Comparison of ENCODE assay signal across 1 cellular context in the genomic region with DNA sequence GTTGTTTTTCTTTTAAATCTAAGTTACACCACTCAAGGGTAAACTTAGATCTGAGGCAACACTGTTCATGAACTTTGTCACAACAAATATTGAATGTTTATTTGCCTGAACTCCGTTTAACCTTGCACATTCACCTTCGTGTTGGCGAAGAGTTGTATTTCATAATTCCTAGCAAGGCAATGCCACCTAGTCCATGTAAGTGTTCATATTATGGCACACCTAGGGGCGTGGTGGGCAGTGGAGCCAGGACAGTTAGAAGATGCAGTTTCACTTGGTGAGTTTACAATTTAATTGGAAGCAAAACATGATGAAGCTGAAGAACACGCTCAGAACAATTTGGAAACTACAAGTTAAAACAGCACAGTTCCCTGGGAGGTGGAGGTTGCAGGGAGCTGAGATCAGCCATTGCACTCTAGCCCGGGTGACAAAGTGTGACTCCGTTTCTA.
TF ChIP-seq lines count a peak whose summit lies in the region.

No MANE protein-coding gene starts in this region.

TF ChIP-seq in HepG2, 621 proteins besides CTCF, POLR2A, EP300 and RAD21 (continued from another document and continues in another):
- TF ChIP-seq, protein P1, sequence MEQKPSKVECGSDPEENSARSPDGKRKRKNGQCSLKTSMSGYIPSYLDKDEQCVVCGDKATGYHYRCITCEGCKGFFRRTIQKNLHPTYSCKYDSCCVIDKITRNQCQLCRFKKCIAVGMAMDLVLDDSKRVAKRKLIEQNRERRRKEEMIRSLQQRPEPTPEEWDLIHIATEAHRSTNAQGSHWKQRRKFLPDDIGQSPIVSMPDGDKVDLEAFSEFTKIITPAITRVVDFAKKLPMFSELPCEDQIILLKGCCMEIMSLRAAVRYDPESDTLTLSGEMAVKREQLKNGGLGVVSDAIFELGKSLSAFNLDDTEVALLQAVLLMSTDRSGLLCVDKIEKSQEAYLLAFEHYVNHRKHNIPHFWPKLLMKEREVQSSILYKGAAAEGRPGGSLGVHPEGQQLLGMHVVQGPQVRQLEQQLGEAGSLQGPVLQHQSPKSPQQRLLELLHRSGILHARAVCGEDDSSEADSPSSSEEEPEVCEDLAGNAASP (CRISPR knock-in tag; IDR thresholded peaks at IDR 0.05; ENCODE audit: borderline replicate concordance), result peak; percentile 88
- TF ChIP-seq NAIF1 (CRISPR knock-in tag; IDR thresholded peaks at IDR 0.05; ENCODE audit: borderline replicate concordance) (no peak), BCL6 (CRISPR knock-in tag; IDR thresholded peaks at IDR 0.05) (peak; percentile 98), ARHGAP35 (CRISPR knock-in tag; IDR thresholded peaks at IDR 0.05; ENCODE audit: borderline replicate concordance) (no peak), SSRP1 (CRISPR knock-in tag; IDR thresholded peaks at IDR 0.05) (peak; percentile 20; the same call in 1 of the 2 replicates), GATA4 (IDR thresholded peaks at IDR 0.05; ENCODE audit: borderline replicate concordance, low read depth) (peak; percentile 77; the same call in 1 of the 2 replicates), ZNF724P (CRISPR knock-in tag; IDR thresholded peaks at IDR 0.05; ENCODE audit: borderline replicate concordance) (no peak), SPEN (CRISPR knock-in tag; IDR thresholded peaks at IDR 0.05; ENCODE audit: low read depth) (peak; percentile 58; the same call in 1 of the 2 replicates), BRCA1 (CRISPR knock-in tag; IDR thresholded peaks at IDR 0.05) (no peak), SMC3 (IDR thresholded peaks at IDR 0.05; ENCODE audit: low read length) (peak; percentile 34; the same call in 1 of the 2 replicates), ZNF468 (CRISPR knock-in tag; IDR thresholded peaks at IDR 0.05) (no peak), ZNF367 (CRISPR knock-in tag; IDR thresholded peaks at IDR 0.05; ENCODE audit: borderline replicate concordance) (no peak), ZEB1 (IDR thresholded peaks at IDR 0.05; ENCODE audit: insufficient replicate concordance, low read depth) (peak; percentile 57), ATF7-NPFF (CRISPR knock-in tag; IDR thresholded peaks at IDR 0.05; ENCODE audit: low read depth) (no peak), ZBTB38 (CRISPR knock-in tag; IDR thresholded peaks at IDR 0.05) (no peak), HNRNPUL1 (IDR thresholded peaks at IDR 0.05; ENCODE audit: low read depth, low read length) (no peak), NCOA5 (CRISPR knock-in tag; IDR thresholded peaks at IDR 0.05) (no peak), HOXA9 (CRISPR knock-in tag; IDR thresholded peaks at IDR 0.05; ENCODE audit: borderline replicate concordance) (no peak), ZNF264 (CRISPR knock-in tag; IDR thresholded peaks at IDR 0.05) (0 out of 2 replicates have a peak, but pooled peaks have one; percentile 55), MLLT10 (CRISPR knock-in tag; IDR thresholded peaks at IDR 0.05) (no peak), HCFC1 (IDR thresholded peaks at IDR 0.05; ENCODE audit: low read depth, low read length) (no peak), GLI4 (CRISPR knock-in tag; IDR thresholded peaks at IDR 0.05; ENCODE audit: borderline replicate concordance) (no peak), ZKSCAN1 (IDR thresholded peaks at IDR 0.05; ENCODE audit: low read length) (no peak), NKX3-1 (CRISPR knock-in tag; IDR thresholded peaks at IDR 0.05) (no peak; the same call in 1 of the 2 replicates), CHD2 (IDR thresholded peaks at IDR 0.05; ENCODE audit: low read depth, low read length) (no peak), ZNF496 (CRISPR knock-in tag; IDR thresholded peaks at IDR 0.05; ENCODE audit: insufficient replicate concordance) (no peak), ZFP1 (CRISPR knock-in tag; IDR thresholded peaks at IDR 0.05) (peak; percentile 81), POGZ (CRISPR knock-in tag; IDR thresholded peaks at IDR 0.05) (peak; percentile 80), TCF7L2 (IDR thresholded peaks at IDR 0.05; ENCODE audit: low read depth, low read length) (peak; percentile 33; the same call in 1 of the 2 replicates), KAT2B (IDR thresholded peaks at IDR 0.05; ENCODE audit: borderline replicate concordance, low read depth, low read length) (no peak), MIER2 (CRISPR knock-in tag; IDR thresholded peaks at IDR 0.05) (peak; percentile 75), SYNCRIP (IDR thresholded peaks at IDR 0.05; ENCODE audit: insufficient read depth, low read depth, low read length) (no peak), HNRNPL (IDR thresholded peaks at IDR 0.05; ENCODE audit: low read depth, low read length) (0 out of 2 replicates have a peak, but pooled peaks have one; percentile 29), CCDC6 (CRISPR knock-in tag; IDR thresholded peaks at IDR 0.05) (no peak), SMARCC2 (IDR thresholded peaks at IDR 0.05) (0 out of 2 replicates have a peak, but pooled peaks have one; percentile 57), ZNF12 (CRISPR knock-in tag; IDR thresholded peaks at IDR 0.05) (0 out of 2 replicates have a peak, but pooled peaks have one; percentile 32), ZSCAN30 (CRISPR knock-in tag; IDR thresholded peaks at IDR 0.05) (no peak), RAD51 (IDR thresholded peaks at IDR 0.05; ENCODE audit: borderline replicate concordance) (no peak), ZNF777 (CRISPR knock-in tag; IDR thresholded peaks at IDR 0.05) (no peak), SOX13 (IDR thresholded peaks at IDR 0.05) (peak; percentile 55; the same call in 1 of the 2 replicates), SOX13 (CRISPR knock-in tag; conservative IDR thresholded peaks at IDR 0.05 in 1 of 2, IDR thresholded peaks at IDR 0.05 in 1 of 2) (peak in 1 of 2 experiments; percentile 92; a peak in 2 of 4 replicates), ZNF431 (CRISPR knock-in tag; IDR thresholded peaks at IDR 0.05; ENCODE audit: borderline replicate concordance, low read depth) (no peak), RFX3 (CRISPR knock-in tag; IDR thresholded peaks at IDR 0.05) (no peak), FOXM1 (CRISPR knock-in tag; IDR thresholded peaks at IDR 0.05) (no peak), ZNF678 (CRISPR knock-in tag; IDR thresholded peaks at IDR 0.05) (no peak), ZMYM4 (CRISPR knock-in tag; IDR thresholded peaks at IDR 0.05) (peak; percentile 93), ZBTB3 (CRISPR knock-in tag; IDR thresholded peaks at IDR 0.05; ENCODE audit: borderline replicate concordance, low read depth) (0 out of 2 replicates have a peak, but pooled peaks have one; percentile 50), FOXK2 (IDR thresholded peaks at IDR 0.05) (no peak), MZF1 (CRISPR knock-in tag; IDR thresholded peaks at IDR 0.05; ENCODE audit: borderline replicate concordance) (peak; percentile 33; the same call in 1 of the 2 replicates), MATR3 (CRISPR knock-in tag; IDR thresholded peaks at IDR 0.05) (no peak), ZNF317 (CRISPR knock-in tag; IDR thresholded peaks at IDR 0.05) (no peak), ZNF180 (CRISPR knock-in tag; IDR thresholded peaks at IDR 0.05; ENCODE audit: borderline replicate concordance, low read depth) (no peak), YEATS4 (CRISPR knock-in tag; IDR thresholded peaks at IDR 0.05; ENCODE audit: borderline replicate concordance) (peak; percentile 69; the same call in 1 of the 2 replicates), SKI (IDR thresholded peaks at IDR 0.05; ENCODE audit: partially characterized antibody) (peak; percentile 93), CEBPB (IDR thresholded peaks at IDR 0.05; ENCODE audit: borderline replicate concordance, low read depth, low read length) (peak; percentile 93), ZC3H4 (CRISPR knock-in tag; IDR thresholded peaks at IDR 0.05; ENCODE audit: borderline replicate concordance) (no peak), MAFK (conservative IDR thresholded peaks at IDR 0.05 in 1 of 2, IDR thresholded peaks at IDR 0.05 in 1 of 2; ENCODE audit: low read length in 2 of 2) (no peak), ZMYM3 (CRISPR knock-in tag; IDR thresholded peaks at IDR 0.05) (peak; percentile 74), SOX6 (IDR thresholded peaks at IDR 0.05) (no peak), SOX6 (CRISPR knock-in tag; IDR thresholded peaks at IDR 0.05) (peak; percentile 89), HNRNPK (IDR thresholded peaks at IDR 0.05; ENCODE audit: low read depth, low read length, poor library complexity, severe bottlenecking) (no peak)
- TF ChIP-seq, protein P2, sequence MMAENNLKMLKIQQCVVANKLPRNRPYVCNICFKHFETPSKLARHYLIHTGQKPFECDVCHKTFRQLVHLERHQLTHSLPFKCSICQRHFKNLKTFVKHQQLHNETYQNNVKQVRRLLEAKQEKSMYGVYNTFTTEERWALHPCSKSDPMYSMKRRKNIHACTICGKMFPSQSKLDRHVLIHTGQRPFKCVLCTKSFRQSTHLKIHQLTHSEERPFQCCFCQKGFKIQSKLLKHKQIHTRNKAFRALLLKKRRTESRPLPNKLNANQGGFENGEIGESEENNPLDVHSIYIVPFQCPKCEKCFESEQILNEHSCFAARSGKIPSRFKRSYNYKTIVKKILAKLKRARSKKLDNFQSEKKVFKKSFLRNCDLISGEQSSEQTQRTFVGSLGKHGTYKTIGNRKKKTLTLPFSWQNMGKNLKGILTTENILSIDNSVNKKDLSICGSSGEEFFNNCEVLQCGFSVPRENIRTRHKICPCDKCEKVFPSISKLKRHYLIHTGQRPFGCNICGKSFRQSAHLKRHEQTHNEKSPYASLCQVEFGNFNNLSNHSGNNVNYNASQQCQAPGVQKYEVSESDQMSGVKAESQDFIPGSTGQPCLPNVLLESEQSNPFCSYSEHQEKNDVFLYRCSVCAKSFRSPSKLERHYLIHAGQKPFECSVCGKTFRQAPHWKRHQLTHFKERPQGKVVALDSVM (CRISPR knock-in tag; IDR thresholded peaks at IDR 0.05), result peak; percentile 22; the same call in 1 of the 2 replicates
- TF ChIP-seq, protein P3, sequence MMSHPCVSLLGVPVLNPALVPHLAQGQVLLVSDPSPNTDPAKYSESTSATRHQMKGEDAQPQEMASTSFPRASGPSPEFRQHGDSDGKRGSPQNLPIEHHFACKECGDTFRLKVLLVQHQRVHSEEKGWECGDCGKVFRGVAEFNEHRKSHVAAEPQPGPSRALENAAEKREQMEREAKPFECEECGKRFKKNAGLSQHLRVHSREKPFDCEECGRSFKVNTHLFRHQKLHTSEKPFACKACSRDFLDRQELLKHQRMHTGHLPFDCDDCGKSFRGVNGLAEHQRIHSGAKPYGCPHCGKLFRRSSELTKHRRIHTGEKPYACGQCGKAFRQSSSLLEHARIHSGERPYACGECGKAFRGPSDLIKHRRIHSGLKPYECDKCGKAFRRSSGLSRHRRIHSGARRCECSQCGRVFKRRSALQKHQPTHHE (CRISPR knock-in tag; IDR thresholded peaks at IDR 0.05; ENCODE audit: borderline replicate concordance), result no peak
- TF ChIP-seq, protein P4, sequence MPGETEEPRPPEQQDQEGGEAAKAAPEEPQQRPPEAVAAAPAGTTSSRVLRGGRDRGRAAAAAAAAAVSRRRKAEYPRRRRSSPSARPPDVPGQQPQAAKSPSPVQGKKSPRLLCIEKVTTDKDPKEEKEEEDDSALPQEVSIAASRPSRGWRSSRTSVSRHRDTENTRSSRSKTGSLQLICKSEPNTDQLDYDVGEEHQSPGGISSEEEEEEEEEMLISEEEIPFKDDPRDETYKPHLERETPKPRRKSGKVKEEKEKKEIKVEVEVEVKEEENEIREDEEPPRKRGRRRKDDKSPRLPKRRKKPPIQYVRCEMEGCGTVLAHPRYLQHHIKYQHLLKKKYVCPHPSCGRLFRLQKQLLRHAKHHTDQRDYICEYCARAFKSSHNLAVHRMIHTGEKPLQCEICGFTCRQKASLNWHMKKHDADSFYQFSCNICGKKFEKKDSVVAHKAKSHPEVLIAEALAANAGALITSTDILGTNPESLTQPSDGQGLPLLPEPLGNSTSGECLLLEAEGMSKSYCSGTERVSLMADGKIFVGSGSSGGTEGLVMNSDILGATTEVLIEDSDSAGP (CRISPR knock-in tag; IDR thresholded peaks at IDR 0.05; ENCODE audit: borderline replicate concordance), result no peak
- TF ChIP-seq, protein P5, sequence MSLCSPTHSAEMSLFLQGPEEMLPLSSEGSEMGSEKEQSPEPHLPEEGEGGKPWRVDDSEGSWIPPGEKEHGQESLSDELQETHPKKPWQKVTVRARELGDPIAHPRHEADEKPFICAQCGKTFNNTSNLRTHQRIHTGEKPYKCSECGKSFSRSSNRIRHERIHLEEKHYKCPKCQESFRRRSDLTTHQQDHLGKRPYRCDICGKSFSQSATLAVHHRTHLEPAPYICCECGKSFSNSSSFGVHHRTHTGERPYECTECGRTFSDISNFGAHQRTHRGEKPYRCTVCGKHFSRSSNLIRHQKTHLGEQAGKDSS (CRISPR knock-in tag; IDR thresholded peaks at IDR 0.05; ENCODE audit: borderline replicate concordance, low read depth), result no peak
- TF ChIP-seq, protein P6, sequence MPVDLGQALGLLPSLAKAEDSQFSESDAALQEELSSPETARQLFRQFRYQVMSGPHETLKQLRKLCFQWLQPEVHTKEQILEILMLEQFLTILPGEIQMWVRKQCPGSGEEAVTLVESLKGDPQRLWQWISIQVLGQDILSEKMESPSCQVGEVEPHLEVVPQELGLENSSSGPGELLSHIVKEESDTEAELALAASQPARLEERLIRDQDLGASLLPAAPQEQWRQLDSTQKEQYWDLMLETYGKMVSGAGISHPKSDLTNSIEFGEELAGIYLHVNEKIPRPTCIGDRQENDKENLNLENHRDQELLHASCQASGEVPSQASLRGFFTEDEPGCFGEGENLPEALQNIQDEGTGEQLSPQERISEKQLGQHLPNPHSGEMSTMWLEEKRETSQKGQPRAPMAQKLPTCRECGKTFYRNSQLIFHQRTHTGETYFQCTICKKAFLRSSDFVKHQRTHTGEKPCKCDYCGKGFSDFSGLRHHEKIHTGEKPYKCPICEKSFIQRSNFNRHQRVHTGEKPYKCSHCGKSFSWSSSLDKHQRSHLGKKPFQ (CRISPR knock-in tag; IDR thresholded peaks at IDR 0.05; ENCODE audit: insufficient replicate concordance), result no peak
- TF ChIP-seq, protein P7, sequence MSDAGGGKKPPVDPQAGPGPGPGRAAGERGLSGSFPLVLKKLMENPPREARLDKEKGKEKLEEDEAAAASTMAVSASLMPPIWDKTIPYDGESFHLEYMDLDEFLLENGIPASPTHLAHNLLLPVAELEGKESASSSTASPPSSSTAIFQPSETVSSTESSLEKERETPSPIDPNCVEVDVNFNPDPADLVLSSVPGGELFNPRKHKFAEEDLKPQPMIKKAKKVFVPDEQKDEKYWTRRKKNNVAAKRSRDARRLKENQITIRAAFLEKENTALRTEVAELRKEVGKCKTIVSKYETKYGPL (CRISPR knock-in tag; IDR thresholded peaks at IDR 0.05), result no peak
- TF ChIP-seq, protein P8, sequence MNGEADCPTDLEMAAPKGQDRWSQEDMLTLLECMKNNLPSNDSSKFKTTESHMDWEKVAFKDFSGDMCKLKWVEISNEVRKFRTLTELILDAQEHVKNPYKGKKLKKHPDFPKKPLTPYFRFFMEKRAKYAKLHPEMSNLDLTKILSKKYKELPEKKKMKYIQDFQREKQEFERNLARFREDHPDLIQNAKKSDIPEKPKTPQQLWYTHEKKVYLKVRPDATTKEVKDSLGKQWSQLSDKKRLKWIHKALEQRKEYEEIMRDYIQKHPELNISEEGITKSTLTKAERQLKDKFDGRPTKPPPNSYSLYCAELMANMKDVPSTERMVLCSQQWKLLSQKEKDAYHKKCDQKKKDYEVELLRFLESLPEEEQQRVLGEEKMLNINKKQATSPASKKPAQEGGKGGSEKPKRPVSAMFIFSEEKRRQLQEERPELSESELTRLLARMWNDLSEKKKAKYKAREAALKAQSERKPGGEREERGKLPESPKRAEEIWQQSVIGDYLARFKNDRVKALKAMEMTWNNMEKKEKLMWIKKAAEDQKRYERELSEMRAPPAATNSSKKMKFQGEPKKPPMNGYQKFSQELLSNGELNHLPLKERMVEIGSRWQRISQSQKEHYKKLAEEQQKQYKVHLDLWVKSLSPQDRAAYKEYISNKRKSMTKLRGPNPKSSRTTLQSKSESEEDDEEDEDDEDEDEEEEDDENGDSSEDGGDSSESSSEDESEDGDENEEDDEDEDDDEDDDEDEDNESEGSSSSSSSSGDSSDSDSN (CRISPR knock-in tag; IDR thresholded peaks at IDR 0.05), result no peak
